Comparison of ENCODE assay signal across 8 cellular contexts in the genomic region with DNA sequence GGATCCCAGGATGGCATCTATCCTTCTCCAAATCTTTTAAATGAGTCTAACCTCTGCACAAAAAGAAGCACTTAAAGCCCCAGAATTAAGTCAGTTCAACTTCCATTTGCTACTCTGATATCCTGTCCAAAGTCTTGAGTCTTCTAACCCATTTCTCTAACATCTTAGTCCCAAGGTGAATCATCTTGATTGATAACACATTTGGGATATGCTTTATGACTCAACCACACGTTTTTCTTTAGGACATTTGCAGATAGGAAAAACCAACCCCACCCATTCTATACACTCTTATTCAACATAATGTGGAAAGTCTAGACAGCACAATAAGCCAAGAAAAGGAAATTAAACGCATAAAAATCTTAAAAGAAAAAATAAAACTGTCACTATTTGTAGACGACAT.
"Had no signal": no experiment of that assay in that cellular context is flagged by ENCODE, and none has a peak within 500 bp of the region (broad histone marks: within the 10 kb centered on the region; RNA-seq: fewer than 3 reads in every experiment).

No MANE protein-coding gene starts in this region.

- H2AFZ ChIP-seq: GM23338 had no signal

- FAIRE-seq: H1, H54, HTR-8/SVneo had no signal

- H3K4me2 ChIP-seq: GM23338 had no signal

- ATAC-seq: GM23338, HCT116 had no signal

- H3K4me3 ChIP-seq: GM23338 had no signal

- DNase-seq: H9, HFFc6, KG1 had no signal
